ENCODE assay signal across 1 cellular context in the genomic region with DNA sequence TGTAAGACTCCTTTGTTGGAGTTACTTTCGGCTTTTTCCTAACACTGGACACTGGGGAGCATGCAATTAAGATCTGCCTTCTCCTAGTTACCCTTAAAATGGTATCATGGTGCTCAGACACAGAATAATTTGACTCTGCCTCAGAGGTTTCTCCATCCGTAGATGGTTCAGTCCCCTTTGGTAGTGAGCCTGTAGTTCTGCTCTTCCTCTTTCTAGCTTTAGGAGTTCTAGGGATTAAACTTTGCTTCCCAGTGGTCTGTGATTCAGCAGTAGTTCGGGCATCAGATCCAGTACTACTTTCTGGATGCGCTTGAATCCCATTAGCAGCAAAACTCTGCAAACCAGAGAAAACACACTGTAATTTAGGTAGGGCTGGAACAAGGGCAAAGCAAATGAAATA.
TF ChIP-seq lines count a peak whose summit lies in the region.

No MANE protein-coding gene starts in this region.

TF ChIP-seq in HEK293T, 16 proteins besides CTCF, POLR2A, EP300 and RAD21 (continued from another document):
- no peak for TF ChIP-seq CTBP1 (IDR thresholded peaks at IDR 0.05; ENCODE audit: borderline replicate concordance)
- TF ChIP-seq FOXK2 (IDR thresholded peaks at IDR 0.05), result no peak
- no peak for TF ChIP-seq BHLHE40 (IDR thresholded peaks at IDR 0.05; ENCODE audit: borderline replicate concordance)
- TF ChIP-seq NFRKB (IDR thresholded peaks at IDR 0.05), result no peak
- no peak for TF ChIP-seq FOXM1 (IDR thresholded peaks at IDR 0.05; ENCODE audit: borderline replicate concordance)
- TF ChIP-seq SP1 (IDR thresholded peaks at IDR 0.05), result no peak
- no peak for TF ChIP-seq SUZ12 (IDR thresholded peaks at IDR 0.05)
- TF ChIP-seq ELF4 (IDR thresholded peaks at IDR 0.05), result no peak
- no peak for TF ChIP-seq ARNT (IDR thresholded peaks at IDR 0.05)
